11 cellular contexts compared by ENCODE assay signal in genomic region chr9:98009926-98010325, GRCh38. TPM values are rescaled to one million over a fixed set of nuclear protein-coding genes. Genes with fewer than 3 reads are reported as not detected.
DNase-seq lines count a peak whose midpoint lies in the region; ATAC-seq and TF ChIP-seq lines count a peak whose summit lies in the region.
"Had no signal": no experiment of that assay in that cellular context is flagged by ENCODE, and none has a peak within 500 bp of the region (broad histone marks: within the 10 kb centered on the region; RNA-seq: fewer than 3 reads in every experiment).

No MANE protein-coding gene starts in this region.

- WGBS in heart right ventricle, 2 donors = 35 to 42% methylated on average over 1 of the region's 1 CpG
- WGBS in thyroid gland, 2 donors = 28 to 31% methylated on average over 1 of the region's 1 CpG

- H3K27me3 ChIP-seq in heart right ventricle (no peaks in the 10 kb centered on the region), thyroid gland (no peaks in the 10 kb centered on the region)
- H3K27me3 ChIP-seq: cardiac muscle cell, transverse colon had no signal

- H3K4me1 ChIP-seq in heart right ventricle (peaks cover 5 to 28% (median 18%) of the 10 kb centered on the region in 9 donors), thyroid gland (peaks cover 17 to 19% of the 10 kb centered on the region in 2 donors)

- DNase-seq in heart right ventricle (peak in 1 of 2 donors; percentile 42), cardiac septum (ENCODE audit: low spot score) (no peak), astrocyte of the cerebellum (ENCODE audit: low read depth) (peak; percentile 46), kidney tubule cell (ENCODE audit: low spot score) (peak; percentile 33), thyroid gland (peak; percentile 67), iPS-NIHi7 (ENCODE audit: extremely low spot score) (no peak)
- DNase-seq: NCI-H1694 treated with DMSO at 0.1 percent for 48 hours had no signal

- H3K9me3 ChIP-seq in heart right ventricle (no peaks in the 10 kb centered on the region), thyroid gland (no peaks in the 10 kb centered on the region)
- H3K9me3 ChIP-seq: transverse colon had no signal

- TF ChIP-seq POLR2A in thyroid gland (IDR thresholded peaks at IDR 0.05) = no peak

- TF ChIP-seq CTCF in heart right ventricle (IDR thresholded peaks at IDR 0.05) = no peak
- TF ChIP-seq CTCF in astrocyte of the cerebellum (IDR thresholded peaks at IDR 0.05; ENCODE audit: low read depth, low read length, missing control alignments) = no peak
- no peak for TF ChIP-seq CTCF in thyroid gland (IDR thresholded peaks at IDR 0.05)

- ATAC-seq in heart right ventricle (peak in 7 of 8 donors; percentile 63 to 85 (median 78)), GM18502 (IDR thresholded peaks at IDR 0.05; ENCODE audit: poor library complexity, unreplicated experiment) (no peak), GM18858 (IDR thresholded peaks at IDR 0.05; ENCODE audit: unreplicated experiment) (no peak)

- in situ Hi-C loops in astrocyte of the cerebellum (cut with HindIII; ENCODE audit: low sequenced_read_pairs) = loop anchor here (5.0 kb wide), 1 partner anchor 48 kb away; no protein-coding TSS in a partner anchor

- H3K27ac ChIP-seq in heart right ventricle = peak overlapping the region in 5 of 10 donors; percentile 21 to 69 (median 34)
- peak overlapping the region in 2 of 3 donors; percentile 27 to 42 for H3K27ac ChIP-seq in thyroid gland

- peaks cover 0 to 100% (median 47%) of the 10 kb centered on the region in 9 donors for H3K36me3 ChIP-seq in heart right ventricle
- peaks cover 54 to 57% of the 10 kb centered on the region in 2 donors for H3K36me3 ChIP-seq in thyroid gland

- H3K4me3 ChIP-seq in heart right ventricle = no peak overlapping the region
- no peak overlapping the region for H3K4me3 ChIP-seq in astrocyte of the cerebellum (ENCODE audit: low read depth, low read length)
- no peak overlapping the region for H3K4me3 ChIP-seq in thyroid gland (replicated peaks in 1 of 3)
- H3K4me3 ChIP-seq: cardiac muscle cell, transverse colon had no signal

- intact Hi-C loops in heart right ventricle (cut with DNase I) (no loop called here), cardiac septum (cut with DNase I) (no loop called here), thyroid gland (cut with DNase I) (no loop called here)

RNA-seq across cellular contexts. Expression of gene ANP32B, which starts 26.8 kb away (rescaled TPM):
- total RNA-seq in heart right ventricle = 10 to 100 TPM; 48.2 to 68.2 (median 56.9) TPM
- 10 to 100 TPM; 67.8 to 69.3 TPM for polyA plus RNA-seq in heart right ventricle
- 69.0 TPM for total RNA-seq in cardiac septum
- total RNA-seq in thyroid gland = 10 to 100 TPM; 19.7 to 32.1 (median 27.5) TPM

RNA-seq across cellular contexts. Expression of gene NANS, which starts 46.6 kb away (rescaled TPM):
- total RNA-seq in heart right ventricle (10 to 100 TPM; 20.0 to 43.7 (median 30.0) TPM), cardiac septum (26.3 TPM), thyroid gland (10 to 100 TPM; 28.5 to 68.8 (median 53.6) TPM)
- 100 to 1,000 TPM in 1 of 2 donors, 10 to 100 TPM in 1; 38.3 to 141 TPM for polyA plus RNA-seq in heart right ventricle

Comparison
In these comparisons a context has a peak if more than half of its experiments do, and no peak if none do; other contexts are left out.
1. ATAC-seq: peak in heart right ventricle (7 of 8); none in GM18502 (single experiment) and GM18858 (single experiment).
2. DNase-seq: peak in astrocyte of the cerebellum (single experiment), kidney tubule cell (single experiment) and thyroid gland (2 of 2); none in cardiac septum (single experiment) and iPS-NIHi7 (single experiment).